Comparison of ENCODE assay signal across 8 cellular contexts in the genomic region with DNA sequence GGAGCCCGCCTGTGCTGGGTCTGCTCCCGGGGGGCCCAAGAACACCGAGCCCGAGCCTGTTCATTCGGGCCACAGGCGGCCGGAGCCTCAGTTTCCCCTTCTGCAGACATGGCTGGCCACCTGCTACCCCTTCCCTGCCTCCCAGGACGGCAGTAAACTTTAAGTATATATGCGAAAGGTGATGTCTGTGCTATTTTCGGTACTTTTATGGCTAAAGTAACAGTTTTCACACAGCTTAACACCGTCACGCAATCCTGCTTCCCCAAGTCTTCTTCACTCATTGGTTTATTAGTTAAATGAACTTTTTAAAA. TPM values are rescaled to one million over a fixed set of nuclear protein-coding genes. Genes with fewer than 3 reads are reported as not detected.
DNase-seq lines count a peak whose midpoint lies in the region; ATAC-seq, FAIRE-seq and TF ChIP-seq lines count a peak whose summit lies in the region.

No MANE protein-coding gene starts in this region.

- intact Hi-C loops in Caco-2 (cut with micrococcal nuclease; ENCODE audit: unreplicated experiment), result loop anchor here (2.0 to 5.0 kb wide), 3 partner anchors 65 to 215 kb away; a partner anchor contains a TSS

- H3K79me2 ChIP-seq in GM23338 (replicated peaks; ENCODE audit: insufficient read depth), result peaks cover 40% of the 10 kb centered on the region

- WGBS in small intestine, 3 donors, result 1 to 2% (median 1%) methylated on average over 12 of the region's 12 CpGs

- H3K27me3 ChIP-seq in Caco-2 (replicated peaks; ENCODE audit: control insufficient read depth, insufficient read depth, low read length) (no peaks in the 10 kb centered on the region), GM23338 (ENCODE audit: insufficient read depth) (no peaks in the 10 kb centered on the region), SJSA1 (replicated peaks) (no peaks in the 10 kb centered on the region), foreskin keratinocyte (no peaks in the 10 kb centered on the region), small intestine (ENCODE audit: control insufficient read depth in 2 of 2, insufficient read depth in 2 of 2, low read length in 2 of 2) (no peaks in the 10 kb centered on the region)

- no peak for FAIRE-seq in small intestine (lab: Jason Lieb, UNC)

- H3K27ac Mint-ChIP-seq in Caco-2 (ENCODE audit: unreplicated experiment) (peak overlapping the region; percentile 87), GM23338 (peak overlapping the region; percentile 83)

- H3K9me3 ChIP-seq in Caco-2 (no peaks in the 10 kb centered on the region), SJSA1 (replicated peaks) (no peaks in the 10 kb centered on the region), small intestine (ENCODE audit: control insufficient read depth, low read depth) (no peaks in the 10 kb centered on the region)

- no peaks in the 10 kb centered on the region for H4K20me1 ChIP-seq in GM23338 (replicated peaks; ENCODE audit: insufficient read depth)

- POLR2A ChIA-PET in Caco-2 (lab: Charles Lee), result no interaction called here

- H3K36me3 Mint-ChIP-seq in Caco-2 (ENCODE audit: insufficient read depth, unreplicated experiment) (peaks cover 12% of the 10 kb centered on the region), GM23338 (ENCODE audit: low read depth) (peaks cover 21% of the 10 kb centered on the region; the same call in 2 of the 3 replicates)

- ATAC-seq in GM23338 (no peak), foreskin keratinocyte (peak; percentile 0)

- no peaks in the 10 kb centered on the region for H3F3A ChIP-seq in GM23338 (replicated peaks; ENCODE audit: low read depth)

- peak overlapping the region; percentile 39 for H2AFZ ChIP-seq in GM23338

- BruUV-seq in Caco-2 (replicated peaks; lab: Mats Ljungman, UMichigan), result TSS peak; percentile 61

- H3K27me3 Mint-ChIP-seq in Caco-2 (ENCODE audit: insufficient read depth, unreplicated experiment), result no peaks in the 10 kb centered on the region
- H3K27me3 Mint-ChIP-seq in GM23338 (ENCODE audit: insufficient read depth, low read depth, poor library complexity), result peaks cover 4% of the 10 kb centered on the region

- CTCF ChIA-PET in Caco-2 (lab: Charles Lee), result interaction anchor here (1.9 kb wide), 1 partner anchor 65 kb away, joined by 5 read pairs; no protein-coding TSS in a partner anchor

- H3K4me1 ChIP-seq in Caco-2 (peaks cover 10% of the 10 kb centered on the region; the same call in 1 of the 2 replicates), GM23338 (ENCODE audit: insufficient read depth) (peaks cover 24% of the 10 kb centered on the region), SJSA1 (replicated peaks) (peaks cover 3% of the 10 kb centered on the region; the same call in 1 of the 2 replicates), foreskin keratinocyte (no peaks in the 10 kb centered on the region), small intestine (ENCODE audit: control insufficient read depth in 2 of 2, insufficient read depth in 1 of 2, low read depth in 1 of 2, low read length in 1 of 2) (peaks cover 3 to 4% of the 10 kb centered on the region in 2 donors)

- H3K4me3 Mint-ChIP-seq in Caco-2 (ENCODE audit: unreplicated experiment), result no peak overlapping the region
- no peak overlapping the region for H3K4me3 Mint-ChIP-seq in GM23338

- H3K36me3 ChIP-seq in Caco-2 (ENCODE audit: control insufficient read depth, insufficient read depth, low read length) (no peaks in the 10 kb centered on the region), GM23338 (ENCODE audit: insufficient read depth) (peaks cover 13% of the 10 kb centered on the region; the same call in 1 of the 2 replicates), SJSA1 (peaks cover 5% of the 10 kb centered on the region; the same call in 1 of the 2 replicates), small intestine (ENCODE audit: control insufficient read depth in 2 of 2, insufficient read depth in 2 of 2, low read length in 2 of 2) (peaks cover 3 to 4% of the 10 kb centered on the region in 2 donors)

- H3K27ac ChIP-seq in GM23338 (ENCODE audit: low read depth), result 0 out of 2 replicates have a peak overlapping the region, but pooled peaks have one; percentile 69
- no peak overlapping the region for H3K27ac ChIP-seq in SJSA1
- peak overlapping the region; percentile 41 for H3K27ac ChIP-seq in foreskin keratinocyte
- peak overlapping the region; percentile 38 to 81 for H3K27ac ChIP-seq in small intestine (ENCODE audit: low read depth in 1 of 2, low read length in 1 of 2)

- H3K9me2 ChIP-seq in GM23338 (ENCODE audit: insufficient read depth), result no peaks in the 10 kb centered on the region

- TF ChIP-seq CTCF in Caco-2 (IDR thresholded peaks at IDR 0.05; ENCODE audit: insufficient read depth in 1 of 2, low read depth in 1 of 2, low read length in 1 of 2, severe bottlenecking in 1 of 2, unreplicated experiment in 1 of 2) (no peak), GM23338 (conservative IDR thresholded peaks at IDR 0.05; ENCODE audit: low read depth in 2 of 2) (no peak), foreskin keratinocyte (conservative IDR thresholded peaks at IDR 0.05) (no peak)

- DNase-seq in Caco-2 (no peak), GM23338 (ENCODE audit: low spot score) (no peak), SJSA1 (ENCODE audit: low read depth in 1 of 2, low spot score in 2 of 2) (no peak), foreskin keratinocyte (peak in 1 of 2 donors; percentile 18), small intestine (no peak), NCI-H748 (lab: John Stamatoyannopoulos, UW; ENCODE audit: unreplicated experiment) (no peak), AG20443 (ENCODE audit: low spot score) (no peak), ecto neural progenitor cell (ENCODE audit: low spot score) (no peak)

- H3K4me1 Mint-ChIP-seq in Caco-2 (ENCODE audit: low read depth, unreplicated experiment) (peaks cover 3% of the 10 kb centered on the region), GM23338 (peaks cover 13% of the 10 kb centered on the region; the same call in 2 of the 3 replicates)

- peak overlapping the region; percentile 84 for H3K4me3 ChIP-seq in Caco-2 (ENCODE audit: low read depth, low read length)
- peak overlapping the region; percentile 82 for H3K4me3 ChIP-seq in GM23338
- peak overlapping the region; percentile 69 for H3K4me3 ChIP-seq in SJSA1
- peak overlapping the region; percentile 85 to 95 for H3K4me3 ChIP-seq in small intestine (ENCODE audit: low read depth in 1 of 2, low read length in 2 of 2)

- peak overlapping the region; percentile 93 for H3K4me2 ChIP-seq in GM23338

- H3K9me3 Mint-ChIP-seq in Caco-2 (ENCODE audit: unreplicated experiment) (no peaks in the 10 kb centered on the region), GM23338 (no peaks in the 10 kb centered on the region)

RNA-seq across cellular contexts. Expression of a gene that starts 0.5 kb away (rescaled TPM):
- total RNA-seq in Caco-2 (2022) (24.9 and 32.3 TPM in 2 replicates), foreskin keratinocyte (25.1 and 26.0 TPM in 2 replicates)
- total RNA-seq in GM23338 (2014; rRNA removed; shearing (Covaris generic)), result 44.6 and 46.2 TPM in 2 replicates
- polyA plus RNA-seq in GM23338 (2016; fragmentation: Nextera tagmentation; extraction: Ambion mirVana) (25.0 and 34.3 TPM in 2 replicates), foreskin keratinocyte (10.9 and 12.6 TPM in 2 replicates), small intestine (10 to 100 TPM; 15.8 to 25.0 (median 16.5) TPM)
- total RNA-seq in SJSA1 (2014; rRNA removed; shearing (Covaris generic)), result 11.7 and 14.2 TPM in 2 replicates
